ENCODE assay signal across 1 cellular context in genomic region chr7:32972012-32972411, GRCh38. TPM values are rescaled to one million over a fixed set of nuclear protein-coding genes. Genes with fewer than 3 reads are reported as not detected.
"Had no signal": no experiment of that assay in that cellular context is flagged by ENCODE, and none has a peak within 500 bp of the region (broad histone marks: within the 10 kb centered on the region; RNA-seq: fewer than 3 reads in every experiment).

No MANE protein-coding gene starts in this region.

RNA-seq across cellular contexts. Expression of gene FKBP9, which starts 14.8 kb away (rescaled TPM):
- total RNA-seq: naive thymus-derived CD8-positive, alpha-beta T cell had no signal
